8 cellular contexts compared by ENCODE assay signal in the genomic region with DNA sequence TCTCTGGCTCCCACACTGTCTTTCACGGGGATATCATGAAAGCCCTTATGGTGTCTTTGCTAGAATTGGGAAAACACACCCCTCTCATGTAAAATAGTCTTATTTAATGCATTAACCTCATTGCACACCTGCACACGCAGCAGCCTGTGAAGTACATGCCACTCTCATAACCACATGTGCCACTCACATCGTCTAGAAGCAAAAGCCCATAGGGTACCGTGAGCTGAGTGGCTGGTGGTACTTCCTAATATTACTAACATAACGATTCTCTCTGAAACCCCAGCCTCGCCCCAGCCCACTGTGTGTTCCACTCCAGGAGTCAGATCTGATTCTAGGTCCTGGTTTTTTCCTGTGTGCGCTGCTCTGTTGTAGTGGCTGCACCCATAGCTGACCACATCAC.
"Had no signal": no experiment of that assay in that cellular context is flagged by ENCODE, and none has a peak within 500 bp of the region (broad histone marks: within the 10 kb centered on the region; RNA-seq: fewer than 3 reads in every experiment).

No MANE protein-coding gene starts in this region.

- H3K9me3 ChIP-seq: HAP-1 had no signal

- ATAC-seq: HCT116, HepG2 had no signal

- H3K9me3 Mint-ChIP-seq: IgD-negative memory B cell had no signal

- H3K36me3 ChIP-seq: HAP-1 had no signal

- H3K4me1 ChIP-seq: HAP-1 had no signal

- H3K27ac Mint-ChIP-seq: IgD-negative memory B cell had no signal

- H2AFZ ChIP-seq: GM23248 had no signal

- H3K27ac ChIP-seq: GM23248, HL-60 had no signal

- DNase-seq: GM23248, GOT3, H7 had no signal

- H3K4me3 ChIP-seq: GM23248, HAP-1 had no signal

- H3K4me3 Mint-ChIP-seq: IgD-negative memory B cell had no signal

- H3K9ac ChIP-seq: GM23248 had no signal
